22 cellular contexts compared by ENCODE assay signal in genomic region chr11:28763876-28764275, GRCh38.
DNase-seq lines count a peak whose midpoint lies in the region; ATAC-seq and TF ChIP-seq lines count a peak whose summit lies in the region.
"Had no signal": no experiment of that assay in that cellular context is flagged by ENCODE, and none has a peak within 500 bp of the region (broad histone marks: within the 10 kb centered on the region; RNA-seq: fewer than 3 reads in every experiment).

No MANE protein-coding gene starts in this region.

- H3K4ac ChIP-seq in H9 (ENCODE audit: low read depth, low read length) = no peak overlapping the region

- H3K14ac ChIP-seq in H9 (ENCODE audit: insufficient read depth, low read length) = no peak overlapping the region

- no peak overlapping the region for H3K9ac ChIP-seq in H9 (ENCODE audit: extremely low read depth, insufficient read length, low read length)
- H3K9ac ChIP-seq in adipocyte (ENCODE audit: low read length) = no peak overlapping the region

- no peak for ATAC-seq in naive thymus-derived CD4-positive, alpha-beta T cell
- no peak for ATAC-seq in HG03039 (IDR thresholded peaks at IDR 0.05; ENCODE audit: unreplicated experiment)
- ATAC-seq in GM19397 (IDR thresholded peaks at IDR 0.05; ENCODE audit: unreplicated experiment) = no peak
- ATAC-seq: GM12878 had no signal

- H3K79me1 ChIP-seq in H9 (ENCODE audit: insufficient read depth, low read depth, low read length, poor library complexity, severe bottlenecking) = no peaks in the 10 kb centered on the region

- TF ChIP-seq CTCF in H9 (conservative IDR thresholded peaks at IDR 0.05) = no peak
- TF ChIP-seq CTCF in mesothelial cell of epicardium (IDR thresholded peaks at IDR 0.05; ENCODE audit: unreplicated experiment) = no peak
- no peak for TF ChIP-seq CTCF in stomach (IDR thresholded peaks at IDR 0.05)

- CTCF ChIA-PET in naive thymus-derived CD4-positive, alpha-beta T cell (lab: Charles Lee) = no interaction called here

- no peak overlapping the region for H3K18ac ChIP-seq in H9 (ENCODE audit: insufficient read length, low read depth, low read length)

- H3K4me1 Mint-ChIP-seq in H9 (peaks cover 15 to 18% of the 10 kb centered on the region in 2 experiments), mesothelial cell of epicardium (peaks cover 30% of the 10 kb centered on the region)
- no peaks in the 10 kb centered on the region for H3K4me1 Mint-ChIP-seq in naive thymus-derived CD4-positive, alpha-beta T cell
- H3K4me1 Mint-ChIP-seq: B cell; CD4-positive, CD25-positive, alpha-beta regulatory T cell; IgD-negative memory B cell had no signal

- no peak for TF ChIP-seq EP300 in stomach (IDR thresholded peaks at IDR 0.05)

- H3K9me3 Mint-ChIP-seq in H9 (no peaks in the 10 kb centered on the region; a peak in 1 of 5 replicates), mesothelial cell of epicardium (peaks cover 19% of the 10 kb centered on the region)
- H3K9me3 Mint-ChIP-seq in naive thymus-derived CD4-positive, alpha-beta T cell = peaks cover 0 to 23% (median 7%) of the 10 kb centered on the region in 11 donors

- no peak overlapping the region for H3K4me2 ChIP-seq in H9 (ENCODE audit: insufficient read depth, insufficient read length, low read length)

- H3K23me2 ChIP-seq in H9 (ENCODE audit: insufficient read length, low read depth, low read length, poor library complexity, severe bottlenecking) = no peaks in the 10 kb centered on the region

- H2AK5ac ChIP-seq in H9 (ENCODE audit: insufficient read length, low read length) = no peak overlapping the region

- no peak overlapping the region for H3K23ac ChIP-seq in H9 (ENCODE audit: insufficient read length, low read depth, low read length)

- peak; percentile 10 for DNase-seq in AG08395 (ENCODE audit: low spot score)
- no peak for DNase-seq in H9
- peak; percentile 22 for DNase-seq in adipocyte (ENCODE audit: low read depth)
- DNase-seq in mesothelial cell of epicardium (ENCODE audit: low spot score in 2 of 2, unreplicated experiment in 2 of 2) = no peak
- no peak for DNase-seq in naive thymus-derived CD4-positive, alpha-beta T cell
- no peak for DNase-seq in stomach
- DNase-seq: 8988T; CD4-positive, CD25-positive, alpha-beta regulatory T cell; DMS79; HCEC 1CT; NCI-H1694; NCI-H2081 treated with DMSO at 0.1 percent for 48 hours; NCI-H2171 treated with DMSO at 0.1 percent for 48 hours; NCI-H446; NCI-H526; Peyer's patch; SJCRH30 had no signal

- WGBS in H9 (ENCODE audit: extremely low coverage, insufficient read length, low lambda C conversion rate) = no CpG with 5 or more reads among the region's 1 CpG
- WGBS in stomach, 5 donors = 78 to 89% (median 79%) methylated on average over 1 of the region's 1 CpG

- no peak overlapping the region for H4K5ac ChIP-seq in H9 (ENCODE audit: insufficient read length, low read depth, low read length)

- no peak overlapping the region for H2BK15ac ChIP-seq in H9 (ENCODE audit: low read depth, low read length)

- POLR2A ChIA-PET in naive thymus-derived CD4-positive, alpha-beta T cell (lab: Charles Lee) = no interaction called here

- H3K27me3 Mint-ChIP-seq in H9 (ENCODE audit: low read depth) (no peaks in the 10 kb centered on the region), mesothelial cell of epicardium (ENCODE audit: low read depth) (no peaks in the 10 kb centered on the region)
- no peaks in the 10 kb centered on the region for H3K27me3 Mint-ChIP-seq in naive thymus-derived CD4-positive, alpha-beta T cell
- H3K27me3 Mint-ChIP-seq: B cell; CD4-positive, CD25-positive, alpha-beta regulatory T cell; IgD-negative memory B cell had no signal

- H2BK12ac ChIP-seq in H9 (ENCODE audit: insufficient read length, low read depth, low read length) = no peak overlapping the region

- H3K36me3 ChIP-seq in adipocyte (ENCODE audit: control insufficient read depth, insufficient read depth, low read length, severe bottlenecking) = no peaks in the 10 kb centered on the region
- no peaks in the 10 kb centered on the region for H3K36me3 ChIP-seq in naive thymus-derived CD4-positive, alpha-beta T cell (ENCODE audit: control insufficient read depth in 2 of 3, insufficient read depth in 3 of 3, low read length in 3 of 3)
- H3K36me3 ChIP-seq in stomach = no peaks in the 10 kb centered on the region
- H3K36me3 ChIP-seq: Peyer's patch, SJCRH30 had no signal

- H3K36me3 Mint-ChIP-seq in H9 (ENCODE audit: insufficient read depth in 1 of 3, low read depth in 3 of 3) = no peaks in the 10 kb centered on the region
- no peaks in the 10 kb centered on the region for H3K36me3 Mint-ChIP-seq in mesothelial cell of epicardium
- no peaks in the 10 kb centered on the region for H3K36me3 Mint-ChIP-seq in naive thymus-derived CD4-positive, alpha-beta T cell
- H3K36me3 Mint-ChIP-seq: CD4-positive, CD25-positive, alpha-beta regulatory T cell; IgD-negative memory B cell had no signal

- no peak overlapping the region for H2BK120ac ChIP-seq in H9 (ENCODE audit: low read depth, low read length, poor library complexity, severe bottlenecking)

- no peak overlapping the region for H3K56ac ChIP-seq in H9 (ENCODE audit: insufficient read length, low read depth, low read length)

- H3K4me1 ChIP-seq in H9 (ENCODE audit: insufficient read depth, low read length) (peaks cover 6% of the 10 kb centered on the region; the same call in 1 of the 2 replicates), adipocyte (ENCODE audit: control insufficient read depth, insufficient read depth, low read length) (peaks cover 6% of the 10 kb centered on the region), stomach (peaks cover 0 to 3% (median 0%) of the 10 kb centered on the region in 4 donors)
- H3K4me1 ChIP-seq in naive thymus-derived CD4-positive, alpha-beta T cell (ENCODE audit: control insufficient read depth in 2 of 2, insufficient read depth in 2 of 2, low read length in 2 of 2) = no peaks in the 10 kb centered on the region
- H3K4me1 ChIP-seq: Peyer's patch, SJCRH30 had no signal

- no peak overlapping the region for H3K27ac Mint-ChIP-seq in H9
- peak overlapping the region; percentile 76 for H3K27ac Mint-ChIP-seq in mesothelial cell of epicardium
- no peak overlapping the region for H3K27ac Mint-ChIP-seq in naive thymus-derived CD4-positive, alpha-beta T cell
- H3K27ac Mint-ChIP-seq: B cell; CD4-positive, CD25-positive, alpha-beta regulatory T cell; IgD-negative memory B cell had no signal

- peak overlapping the region; percentile 66 for H2BK20ac ChIP-seq in H9 (ENCODE audit: low read depth, low read length, poor library complexity, severe bottlenecking)

- H3T11ph ChIP-seq in H9 (ENCODE audit: low read length) = no peak overlapping the region

- no peak overlapping the region for H2AFZ ChIP-seq in H9 (ENCODE audit: low read length)

- no peaks in the 10 kb centered on the region for H3K27me3 ChIP-seq in H9 (ENCODE audit: insufficient read depth, low read length)
- H3K27me3 ChIP-seq in adipocyte (replicated peaks; ENCODE audit: control insufficient read depth, insufficient read depth, low read length) = no peaks in the 10 kb centered on the region
- no peaks in the 10 kb centered on the region for H3K27me3 ChIP-seq in naive thymus-derived CD4-positive, alpha-beta T cell (ENCODE audit: control insufficient read depth in 2 of 2, insufficient read depth in 2 of 2, low read length in 2 of 2)
- H3K27me3 ChIP-seq in stomach = no peaks in the 10 kb centered on the region
- H3K27me3 ChIP-seq: Peyer's patch, SJCRH30 had no signal

- H3K27ac ChIP-seq in H9 (ENCODE audit: insufficient read length, low read depth, low read length) (no peak overlapping the region), stomach (no peak overlapping the region)
- no peak overlapping the region for H3K27ac ChIP-seq in naive thymus-derived CD4-positive, alpha-beta T cell (ENCODE audit: low read depth, low read length)
- H3K27ac ChIP-seq: Peyer's patch, SJCRH30 had no signal

- no peak overlapping the region for H3K4me3 ChIP-seq in adipocyte (ENCODE audit: low read length)
- no peak overlapping the region for H3K4me3 ChIP-seq in naive thymus-derived CD4-positive, alpha-beta T cell (ENCODE audit: low read length)
- no peak overlapping the region for H3K4me3 ChIP-seq in stomach
- H3K4me3 ChIP-seq: GM12878, Peyer's patch, SJCRH30 had no signal

- H3K4me3 Mint-ChIP-seq in H9 = no peak overlapping the region
- H3K4me3 Mint-ChIP-seq in mesothelial cell of epicardium = no peak overlapping the region
- H3K4me3 Mint-ChIP-seq in naive thymus-derived CD4-positive, alpha-beta T cell = no peak overlapping the region
- H3K4me3 Mint-ChIP-seq: B cell; CD4-positive, CD25-positive, alpha-beta regulatory T cell; IgD-negative memory B cell had no signal

- H3K79me2 ChIP-seq in H9 (ENCODE audit: insufficient read depth, low read length) = no peaks in the 10 kb centered on the region

- no peak overlapping the region for H4K8ac ChIP-seq in H9 (replicated peaks; ENCODE audit: insufficient read length, low read depth, low read length)

- no peak overlapping the region for H4K91ac ChIP-seq in H9 (ENCODE audit: insufficient read length, low read depth, low read length)

- intact Hi-C loops in naive thymus-derived CD4-positive, alpha-beta T cell (cut with micrococcal nuclease) = no loop called here
- intact Hi-C loops in stomach (cut with DNase I; ENCODE audit: low total_unique reads) = no loop called here

- no peaks in the 10 kb centered on the region for H3K9me3 ChIP-seq in H9 (ENCODE audit: control insufficient read depth, low read depth, low read length)
- H3K9me3 ChIP-seq in adipocyte (ENCODE audit: control insufficient read depth, low read length) = peaks cover 8% of the 10 kb centered on the region
- no peaks in the 10 kb centered on the region for H3K9me3 ChIP-seq in naive thymus-derived CD4-positive, alpha-beta T cell (ENCODE audit: control insufficient read depth in 2 of 3, low read length in 3 of 3)
- H3K9me3 ChIP-seq in stomach = no peaks in the 10 kb centered on the region
- H3K9me3 ChIP-seq: Peyer's patch, SJCRH30 had no signal

- no peak for TF ChIP-seq POLR2A in stomach (IDR thresholded peaks at IDR 0.05)

- no peaks in the 10 kb centered on the region for H4K20me1 ChIP-seq in H9 (ENCODE audit: control insufficient read depth, insufficient read depth, insufficient read length)

- no peak overlapping the region for H2BK5ac ChIP-seq in H9 (ENCODE audit: insufficient read length, low read length)

Comparison
In these comparisons a context has a peak if more than half of its experiments do, and no peak if none do; other contexts are left out.
1. DNase-seq: peak in AG08395 (single experiment) and adipocyte (single experiment); none in H9 (single experiment), mesothelial cell of epicardium (0 of 2), naive thymus-derived CD4-positive, alpha-beta T cell (0 of 9) and stomach (single experiment).